In genomic region chr18:74115046-74115445, GRCh38 we compare ENCODE assay signal across 2 cellular contexts.
TF ChIP-seq lines count a peak whose summit lies in the region.

No MANE protein-coding gene starts in this region.

TF ChIP-seq in GM23338, 12 proteins besides CTCF, POLR2A, EP300 and RAD21 (continued from another document):
- TF ChIP-seq ZNF331 (CRISPR knock-in tag; IDR thresholded peaks at IDR 0.05; ENCODE audit: low read depth) (no peak), EZH2phosphoT487 (IDR thresholded peaks at IDR 0.05; ENCODE audit: unreplicated experiment) (no peak), ZNF114 (CRISPR knock-in tag; IDR thresholded peaks at IDR 0.05) (no peak), STAT1 (IDR thresholded peaks at IDR 0.05; ENCODE audit: unreplicated experiment) (no peak), EZH2 (IDR thresholded peaks at IDR 0.05; ENCODE audit: low read depth, unreplicated experiment) (no peak), ETS1 (IDR thresholded peaks at IDR 0.05) (no peak), REST (IDR thresholded peaks at IDR 0.05; ENCODE audit: unreplicated experiment) (no peak), ZNF462 (CRISPR knock-in tag; IDR thresholded peaks at IDR 0.05) (no peak), JUNB (IDR thresholded peaks at IDR 0.05; ENCODE audit: unreplicated experiment) (no peak)
TF ChIP-seq in GM23338: peak in this region for 0.

TF ChIP-seq in HEK293T, 16 proteins besides CTCF, POLR2A, EP300 and RAD21 (continued from another document):
- TF ChIP-seq LEF1 (IDR thresholded peaks at IDR 0.05; ENCODE audit: borderline replicate concordance) (no peak), SP1 (IDR thresholded peaks at IDR 0.05) (no peak), BHLHE40 (IDR thresholded peaks at IDR 0.05; ENCODE audit: borderline replicate concordance) (no peak), FOXA1 (IDR thresholded peaks at IDR 0.05) (no peak), TARDBP (IDR thresholded peaks at IDR 0.05) (no peak)
